16 cellular contexts compared by ENCODE assay signal in genomic region chr20:51935003-51935358, GRCh38.
DNase-seq lines count a peak whose midpoint lies in the region; ATAC-seq, FAIRE-seq and TF ChIP-seq lines count a peak whose summit lies in the region.
"Had no signal": no experiment of that assay in that cellular context is flagged by ENCODE, and none has a peak within 500 bp of the region (broad histone marks: within the 10 kb centered on the region; RNA-seq: fewer than 3 reads in every experiment).

No MANE protein-coding gene starts in this region.

- no peaks in the 10 kb centered on the region for H3K27me3 ChIP-seq in PC-3 (ENCODE audit: low read length)
- H3K27me3 ChIP-seq in H1 (replicated peaks in 1 of 4; ENCODE audit: control insufficient read depth in 3 of 4, extremely low read depth in 1 of 4, insufficient read depth in 3 of 4, low read length in 3 of 4) = no peaks in the 10 kb centered on the region
- H3K27me3 ChIP-seq in osteoblast (ENCODE audit: insufficient read depth, low read length) = no peaks in the 10 kb centered on the region
- no peaks in the 10 kb centered on the region for H3K27me3 ChIP-seq in transverse colon
- H3K27me3 ChIP-seq: Peyer's patch had no signal

- TF ChIP-seq POLR2A in H1 (IDR thresholded peaks at IDR 0.05; ENCODE audit: control extremely low read depth in 1 of 2, low read depth in 2 of 2, low read length in 2 of 2) (no peak), transverse colon (IDR thresholded peaks at IDR 0.05) (no peak)

- H2BK20ac ChIP-seq in H1 (ENCODE audit: low read length) = no peak overlapping the region

- H3K27ac ChIP-seq in HEK293 (ENCODE audit: extremely low read depth, low read depth, low read length) = peak overlapping the region; percentile 71
- H3K27ac ChIP-seq in PC-3 (ENCODE audit: low read length) = no peak overlapping the region
- H3K27ac ChIP-seq in H1 (ENCODE audit: low read depth, low read length) = no peak overlapping the region
- H3K27ac ChIP-seq in osteoblast (ENCODE audit: low read depth, low read length) = no peak overlapping the region
- no peak overlapping the region for H3K27ac ChIP-seq in transverse colon
- H3K27ac ChIP-seq: Peyer's patch had no signal

- CTCF ChIA-PET in HEK293 (lab: Yijun Ruan, JAX) = interaction anchor here (0.6 to 1.0 kb wide), 2 partner anchors 11 to 184 kb away, joined by 3 to 6 read pairs; no protein-coding TSS in a partner anchor
- CTCF ChIA-PET in PC-3 (lab: Charles Lee) = interaction anchor here (0.6 kb wide), 1 partner anchor 1142 kb away, joined by 9 read pairs; no protein-coding TSS in a partner anchor
- CTCF ChIA-PET in H1 (lab: Charles Lee; ENCODE audit: partially characterized antibody) = interaction anchor here (0.5 to 2.1 kb wide), 2 partner anchors 17 to 126 kb away, joined by 3 to 6 read pairs; no protein-coding TSS in a partner anchor

- H3K4me2 ChIP-seq in PC-3 (ENCODE audit: low read length) = peak overlapping the region; percentile 78
- no peak overlapping the region for H3K4me2 ChIP-seq in H1 (ENCODE audit: insufficient read depth in 1 of 2, low read depth in 2 of 2, low read length in 2 of 2)
- peak overlapping the region; percentile 86 for H3K4me2 ChIP-seq in osteoblast (ENCODE audit: insufficient read depth, low read length)

- H2BK120ac ChIP-seq in H1 (replicated peaks; ENCODE audit: low read depth, low read length) = no peak overlapping the region

- H3K9ac ChIP-seq in PC-3 (ENCODE audit: low read length) (no peak overlapping the region), H1 (replicated peaks in 1 of 4; ENCODE audit: extremely low read depth in 1 of 4, low read depth in 3 of 4, low read length in 3 of 4) (no peak overlapping the region)

- no peak overlapping the region for H2AK5ac ChIP-seq in H1 (ENCODE audit: low read depth, low read length)

- no peak overlapping the region for H3K56ac ChIP-seq in H1 (replicated peaks; ENCODE audit: insufficient read length, low read depth, low read length)

- no peak overlapping the region for H4K5ac ChIP-seq in H1 (ENCODE audit: insufficient read length, low read depth, low read length)

- in situ Hi-C loops in transverse colon (cut with MboI; ENCODE audit: low pct_ligation_motif_present in 1 of 4, low pct_unique_long_range_greater_than_20kb in 1 of 4, low sequenced_read_pairs in 3 of 4) = no loop called here

- no peaks in the 10 kb centered on the region for H3K79me2 ChIP-seq in PC-3 (ENCODE audit: low read length)
- no peaks in the 10 kb centered on the region for H3K79me2 ChIP-seq in H1 (ENCODE audit: control insufficient read depth in 1 of 2, insufficient read depth in 2 of 2, low read length in 2 of 2)
- H3K79me2 ChIP-seq in osteoblast (ENCODE audit: insufficient read depth, low read length) = no peaks in the 10 kb centered on the region

- ATAC-seq in PC-3 = no peak
- ATAC-seq: HCT116, Right ventricle myocardium inferior, SK-N-SH treated with all-trans-retinoic acid at 6 μM for 48 hours had no signal

- POLR2A ChIA-PET in HEK293 (lab: Yijun Ruan, JAX) (interaction anchor here (1.1 kb wide), 1 partner anchor 17 kb away, joined by 6 read pairs; no protein-coding TSS in a partner anchor), PC-3 (lab: Charles Lee; ENCODE audit: unreplicated experiment) (no interaction called here), H1 (lab: Charles Lee; ENCODE audit: partially characterized antibody) (interaction anchor here (0.9 kb wide), 1 partner anchor 9 kb away, joined by 3 read pairs; no protein-coding TSS in a partner anchor)

- H3K4me3 ChIP-seq in HEK293 (ENCODE audit: low read depth, low read length) (no peak overlapping the region), PC-3 (ENCODE audit: low read length) (peak overlapping the region; percentile 52; the same call in 1 of the 2 replicates), H1 (ENCODE audit: extremely low read depth in 1 of 4, insufficient read depth in 2 of 4, low read depth in 3 of 4, low read length in 4 of 4) (no peak overlapping the region), osteoblast (ENCODE audit: insufficient read depth, low read length) (peak overlapping the region; percentile 56), foreskin fibroblast (ENCODE audit: low read depth in 1 of 2, low read length in 2 of 2) (no peak overlapping the region), transverse colon (no peak overlapping the region)
- H3K4me3 ChIP-seq: Peyer's patch had no signal

- TF ChIP-seq EP300 in H1 (IDR thresholded peaks at IDR 0.05; ENCODE audit: borderline replicate concordance in 1 of 2, low read depth in 2 of 2, low read length in 2 of 2) = no peak
- TF ChIP-seq EP300 in transverse colon (IDR thresholded peaks at IDR 0.05; ENCODE audit: low read depth) = no peak

- TF ChIP-seq RAD21 in H1 (IDR thresholded peaks at IDR 0.05 in 1 of 2, conservative IDR thresholded peaks at IDR 0.05 in 1 of 2; ENCODE audit: low read depth in 2 of 2, low read length in 2 of 2) = no peak

- 83% methylated on average over 4 of the region's 4 CpGs; no CpG with 5 or more reads in 1 of the 2 experiments for WGBS in H1 (ENCODE audit: extremely low coverage in 1 of 2, insufficient coverage in 1 of 2, insufficient read length in 1 of 2, insufficient replicate concordance in 2 of 2, low coverage in 1 of 2, low lambda C conversion rate in 2 of 2, missing lambda C conversion rate in 1 of 2), 2 experiments
- 64% methylated on average over 4 of the region's 4 CpGs; no CpG with 5 or more reads in 1 of the 2 donors for WGBS in transverse colon (ENCODE audit: low coverage in 1 of 2), 2 donors

- no peak overlapping the region for H3K18ac ChIP-seq in H1 (ENCODE audit: extremely low read depth, low read length)

- TF ChIP-seq CTCF in HEK293 (tag by site-specific recombination; IDR thresholded peaks at IDR 0.05) = no peak
- no peak for TF ChIP-seq CTCF in PC-3 (conservative IDR thresholded peaks at IDR 0.05; ENCODE audit: low read depth, low read length)
- TF ChIP-seq CTCF in H1 (IDR thresholded peaks at IDR 0.05; ENCODE audit: control extremely low read depth in 1 of 3, insufficient read depth in 1 of 3, low read depth in 1 of 3, low read length in 3 of 3) = no peak
- TF ChIP-seq CTCF in osteoblast (IDR thresholded peaks at IDR 0.05; ENCODE audit: extremely low read depth, low read depth, low read length) = no peak
- TF ChIP-seq CTCF in foreskin fibroblast (IDR thresholded peaks at IDR 0.05; ENCODE audit: low read depth, low read length) = no peak
- no peak for TF ChIP-seq CTCF in transverse colon (IDR thresholded peaks at IDR 0.05)

- 0 out of 2 replicates have a peak overlapping the region, but pooled peaks have one; percentile 68 for H2BK12ac ChIP-seq in H1 (ENCODE audit: low read depth, low read length)

- no peak overlapping the region for H4K91ac ChIP-seq in H1 (replicated peaks; ENCODE audit: insufficient read length, low read length)

- no peaks in the 10 kb centered on the region for H3K79me1 ChIP-seq in H1 (ENCODE audit: low read depth, low read length)

- no peaks in the 10 kb centered on the region for H3K23me2 ChIP-seq in H1 (ENCODE audit: low read depth, low read length)

- H4K20me1 ChIP-seq in PC-3 (ENCODE audit: low read length) (no peaks in the 10 kb centered on the region), H1 (replicated peaks in 1 of 2; ENCODE audit: control insufficient read depth in 1 of 2, insufficient read depth in 2 of 2, low read length in 2 of 2) (no peaks in the 10 kb centered on the region), osteoblast (ENCODE audit: insufficient read depth, low read length) (no peaks in the 10 kb centered on the region)

- H2BK5ac ChIP-seq in H1 (ENCODE audit: low read depth, low read length) = no peak overlapping the region

- no peak overlapping the region for H2BK15ac ChIP-seq in H1 (ENCODE audit: low read length)

- peaks cover 29% of the 10 kb centered on the region for H3K4me1 ChIP-seq in HEK293 (ENCODE audit: control insufficient read depth, insufficient read depth, low read length)
- peaks cover 38% of the 10 kb centered on the region for H3K4me1 ChIP-seq in PC-3 (ENCODE audit: insufficient read depth, low read length)
- H3K4me1 ChIP-seq in H1 (replicated peaks in 1 of 4; ENCODE audit: control insufficient read depth in 3 of 4, insufficient read depth in 4 of 4, low read length in 3 of 4) = no peaks in the 10 kb centered on the region
- H3K4me1 ChIP-seq in osteoblast (ENCODE audit: insufficient read depth, low read length) = peaks cover 22% of the 10 kb centered on the region
- H3K4me1 ChIP-seq in transverse colon = peaks cover 0 to 13% (median 0%) of the 10 kb centered on the region in 4 donors
- H3K4me1 ChIP-seq: Peyer's patch had no signal

- peaks cover 5% of the 10 kb centered on the region for H3F3A ChIP-seq in PC-3 (ENCODE audit: low read length, unreplicated experiment)

- H2AFZ ChIP-seq in PC-3 (ENCODE audit: low read length) (peak overlapping the region; percentile 66), H1 (ENCODE audit: low read length) (no peak overlapping the region), osteoblast (ENCODE audit: low read length) (no peak overlapping the region)

- H3K9me3 ChIP-seq in HEK293 (ENCODE audit: control insufficient read depth, insufficient read depth, low read depth, low read length) (no peaks in the 10 kb centered on the region), PC-3 (ENCODE audit: low read length) (no peaks in the 10 kb centered on the region), H1 (ENCODE audit: insufficient read depth in 2 of 2, low read depth in 1 of 2, low read length in 1 of 2) (no peaks in the 10 kb centered on the region), osteoblast (ENCODE audit: low read depth, low read length) (no peaks in the 10 kb centered on the region), transverse colon (no peaks in the 10 kb centered on the region)
- H3K9me3 ChIP-seq: Peyer's patch had no signal

- intact Hi-C loops in PC-3 (cut with micrococcal nuclease) = no loop called here
- intact Hi-C loops in transverse colon (cut with DNase I; ENCODE audit: low total_unique reads) = no loop called here

- BruUV-seq in PC-3 (replicated peaks; lab: Mats Ljungman, UMichigan) = no TSS peak

- DNase-seq in PC-3 (no peak), H1 (ENCODE audit: low read depth in 1 of 2, low spot score in 2 of 2) (no peak), osteoblast (ENCODE audit: insufficient read length, low spot score, missing footprints) (no peak), foreskin fibroblast (no peak), transverse colon (no peak), COLO668 (lab: John Stamatoyannopoulos, UW; ENCODE audit: unreplicated experiment) (no peak)
- DNase-seq: Calu3; CD4-positive, CD25-positive, alpha-beta regulatory T cell; DMS53; KBM-7; NCI-H2029 treated with DMSO at 0.1 percent for 48 hours; Peyer's patch had no signal

- H4K8ac ChIP-seq in H1 (ENCODE audit: extremely low read depth, insufficient read depth, low read length) = no peak overlapping the region

- no peak for FAIRE-seq in H1 (lab: Jason Lieb, UNC)

- no peak overlapping the region for H3K14ac ChIP-seq in H1 (ENCODE audit: insufficient read length)

- no peaks in the 10 kb centered on the region for H3K36me3 ChIP-seq in HEK293 (ENCODE audit: control insufficient read depth in 2 of 2, insufficient read depth in 1 of 2, low read length in 2 of 2)
- no peaks in the 10 kb centered on the region for H3K36me3 ChIP-seq in PC-3 (ENCODE audit: low read depth, low read length)
- H3K36me3 ChIP-seq in H1 (ENCODE audit: control insufficient read depth in 2 of 4, insufficient read depth in 4 of 4, low read length in 3 of 4) = no peaks in the 10 kb centered on the region
- no peaks in the 10 kb centered on the region for H3K36me3 ChIP-seq in osteoblast (ENCODE audit: insufficient read depth, low read length)
- H3K36me3 ChIP-seq in transverse colon = no peaks in the 10 kb centered on the region
- H3K36me3 ChIP-seq: Peyer's patch had no signal

- no peaks in the 10 kb centered on the region for H3K9me2 ChIP-seq in PC-3 (replicated peaks; ENCODE audit: low read length)

- H3K23ac ChIP-seq in H1 (ENCODE audit: insufficient read length) = no peak overlapping the region

- no peak overlapping the region for H3K4ac ChIP-seq in H1 (replicated peaks; ENCODE audit: insufficient read length, low read depth, low read length)

Comparison
In these comparisons a context has a peak if more than half of its experiments do, and no peak if none do; other contexts are left out.
1. H3K4me3 ChIP-seq: peak in PC-3 (single experiment) and osteoblast (single experiment); none in HEK293 (single experiment), H1 (0 of 4), foreskin fibroblast (0 of 2) and transverse colon (0 of 4).
2. H3K4me2 ChIP-seq: peak in PC-3 (single experiment) and osteoblast (single experiment); none in H1 (0 of 2).
3. Of the 6 proteins assayed by ChIP-seq in both HEK293 and H1: peak only in HEK293: SP2; only in H1: none; in both: none; in neither: 5.